ENCODE assay signal across 1 cellular context in the genomic region with DNA sequence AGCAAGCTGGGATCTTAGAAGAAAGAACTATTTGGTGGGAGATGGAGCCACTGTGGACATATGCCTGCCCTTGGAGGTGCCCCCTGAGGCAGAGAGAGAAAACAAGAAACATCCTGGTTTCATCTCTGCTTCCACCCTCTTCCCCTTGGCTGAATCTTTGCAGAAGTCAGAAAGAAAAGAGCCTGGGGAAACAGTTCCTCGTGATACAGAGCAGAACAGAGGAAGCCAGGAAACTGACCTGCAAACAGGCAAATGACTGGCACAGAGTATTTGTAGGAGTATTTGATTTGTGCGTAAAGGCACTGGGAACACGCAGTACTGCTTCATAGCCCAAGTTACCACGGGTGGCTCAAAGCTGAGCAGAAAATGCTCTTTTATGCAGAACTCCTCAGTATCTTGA.
TF ChIP-seq lines count a peak whose summit lies in the region.

No MANE protein-coding gene starts in this region.

TF ChIP-seq in HepG2, 621 proteins besides CTCF, POLR2A, EP300 and RAD21:
- TF ChIP-seq CHD2 (IDR thresholded peaks at IDR 0.05; ENCODE audit: low read depth, low read length) = no peak
- no peak for TF ChIP-seq MATR3 (CRISPR knock-in tag; IDR thresholded peaks at IDR 0.05)
- no peak for TF ChIP-seq RELA (CRISPR knock-in tag; IDR thresholded peaks at IDR 0.05)
- TF ChIP-seq ATF6 (CRISPR knock-in tag; conservative IDR thresholded peaks at IDR 0.05) = no peak
- no peak for TF ChIP-seq ZIK1 (CRISPR knock-in tag; IDR thresholded peaks at IDR 0.05; ENCODE audit: borderline replicate concordance, low read depth)
- TF ChIP-seq ZMYM3 (CRISPR knock-in tag; IDR thresholded peaks at IDR 0.05) = no peak
- no peak for TF ChIP-seq PHF8 (CRISPR knock-in tag; IDR thresholded peaks at IDR 0.05)
- TF ChIP-seq ZNF407 (CRISPR knock-in tag; IDR thresholded peaks at IDR 0.05; ENCODE audit: not compliant biosample characterization) = no peak
- no peak for TF ChIP-seq CSRNP2 (CRISPR knock-in tag; conservative IDR thresholded peaks at IDR 0.05; ENCODE audit: low read depth)
- TF ChIP-seq PCBP1 (IDR thresholded peaks at IDR 0.05; ENCODE audit: borderline replicate concordance, low read depth, low read length) = no peak
- no peak for TF ChIP-seq MXI1 (IDR thresholded peaks at IDR 0.05; ENCODE audit: borderline replicate concordance, low read depth, low read length)
- TF ChIP-seq ZBTB20 (CRISPR knock-in tag; IDR thresholded peaks at IDR 0.05; ENCODE audit: borderline replicate concordance, low read depth) = no peak
- no peak for TF ChIP-seq SIX1 (CRISPR knock-in tag; IDR thresholded peaks at IDR 0.05; ENCODE audit: borderline replicate concordance)
- no peak for TF ChIP-seq ZNF883 (CRISPR knock-in tag; IDR thresholded peaks at IDR 0.05; ENCODE audit: not compliant biosample characterization)
- TF ChIP-seq IRX3 (CRISPR knock-in tag; IDR thresholded peaks at IDR 0.05; ENCODE audit: borderline replicate concordance, low read depth) = no peak
TF ChIP-seq in HepG2: peak in this region for 0.
